In genomic region chr5:140346348-140347221, GRCh38 we compare ENCODE assay signal across 1 cellular context.
TF ChIP-seq lines count a peak whose summit lies in the region.

Gene HBEGF (minus strand): TSS chr5:140346603. CDS start chr5:140346328, 275 bp downstream.

TF ChIP-seq in K562, 482 proteins besides CTCF, POLR2A, EP300 and RAD21 (continued from another document and continues in another):
- TF ChIP-seq HBP1 (CRISPR knock-in tag; IDR thresholded peaks at IDR 0.05) (no peak), ZNF584 (CRISPR knock-in tag; IDR thresholded peaks at IDR 0.05; ENCODE audit: low read depth) (no peak), ZNF444 (CRISPR knock-in tag; IDR thresholded peaks at IDR 0.05) (no peak), IRF2 (CRISPR knock-in tag; IDR thresholded peaks at IDR 0.05) (no peak), ZNF707 (CRISPR knock-in tag; conservative IDR thresholded peaks at IDR 0.05) (no peak), DMBX1 (CRISPR knock-in tag; IDR thresholded peaks at IDR 0.05; ENCODE audit: borderline replicate concordance) (no peak), ZNF395 (CRISPR knock-in tag; IDR thresholded peaks at IDR 0.05) (no peak), HINFP (tag; conservative IDR thresholded peaks at IDR 0.05; ENCODE audit: low read depth) (no peak), NR4A1 (CRISPR knock-in tag; IDR thresholded peaks at IDR 0.05) (no peak), NR4A1 (tag; IDR thresholded peaks at IDR 0.05) (no peak), SNIP1 (IDR thresholded peaks at IDR 0.05; ENCODE audit: low read depth) (no peak), SMAD1 (IDR thresholded peaks at IDR 0.05; ENCODE audit: low read depth, low read length, partially characterized antibody) (no peak), SIN3A (IDR thresholded peaks at IDR 0.05; ENCODE audit: borderline replicate concordance in 2 of 2, control insufficient read depth in 1 of 2, low read depth in 2 of 2, low read length in 2 of 2) (no peak; a peak in 1 of 4 replicates), ETV6 (IDR thresholded peaks at IDR 0.05; ENCODE audit: borderline replicate concordance in 1 of 2, low read depth in 2 of 2, low read length in 1 of 2) (no peak), ETV6 (CRISPR knock-in tag; IDR thresholded peaks at IDR 0.05; ENCODE audit: borderline replicate concordance) (no peak), ZEB2 (IDR thresholded peaks at IDR 0.05) (no peak), MCM2 (IDR thresholded peaks at IDR 0.05; ENCODE audit: low read depth) (no peak), RB1 (IDR thresholded peaks at IDR 0.05; ENCODE audit: low read depth) (peak; percentile 85), KHSRP (IDR thresholded peaks at IDR 0.05) (no peak), ZNF146 (CRISPR knock-in tag; IDR thresholded peaks at IDR 0.05; ENCODE audit: unreplicated experiment) (no peak), ARID4B (CRISPR knock-in tag; IDR thresholded peaks at IDR 0.05) (no peak), PTBP1 (IDR thresholded peaks at IDR 0.05; ENCODE audit: low read depth, low read length) (no peak), ZNF830 (CRISPR knock-in tag; IDR thresholded peaks at IDR 0.05) (no peak), ZBED1 (IDR thresholded peaks at IDR 0.05) (no peak), THAP12 (CRISPR knock-in tag; IDR thresholded peaks at IDR 0.05) (0 out of 2 replicates have a peak, but pooled peaks have one; percentile 34), TCF7 (IDR thresholded peaks at IDR 0.05; ENCODE audit: borderline replicate concordance) (no peak), CBFB (CRISPR knock-in tag; IDR thresholded peaks at IDR 0.05) (no peak), POLR3A (IDR thresholded peaks at IDR 0.05; ENCODE audit: borderline replicate concordance, extremely low read depth, insufficient read depth, insufficient read length) (no peak), RBM14 (IDR thresholded peaks at IDR 0.05; ENCODE audit: borderline replicate concordance, insufficient read depth, low read depth, low read length) (no peak), SIX5 (IDR thresholded peaks at IDR 0.05; ENCODE audit: borderline replicate concordance in 1 of 2, insufficient read depth in 1 of 2, low read depth in 1 of 2, low read length in 2 of 2) (no peak), E2F5 (CRISPR knock-in tag; IDR thresholded peaks at IDR 0.05) (no peak), MYC (IDR thresholded peaks at IDR 0.05; ENCODE audit: low read depth, low read length) (peak; percentile 46; the same call in 1 of the 2 replicates), MYC (CRISPR knock-in tag; IDR thresholded peaks at IDR 0.05; ENCODE audit: borderline replicate concordance, low read depth) (no peak), ZNF277 (CRISPR knock-in tag; IDR thresholded peaks at IDR 0.05; ENCODE audit: borderline replicate concordance) (no peak), LARP7 (IDR thresholded peaks at IDR 0.05) (no peak), ETV5 (CRISPR knock-in tag; IDR thresholded peaks at IDR 0.05; ENCODE audit: low read depth) (no peak), AFF4 (CRISPR knock-in tag; IDR thresholded peaks at IDR 0.05) (no peak), ILK (tag; IDR thresholded peaks at IDR 0.05; ENCODE audit: borderline replicate concordance, low read depth) (no peak), TBL1XR1 (IDR thresholded peaks at IDR 0.05; ENCODE audit: low read length in 2 of 2) (no peak), NR2F6 (CRISPR knock-in tag; IDR thresholded peaks at IDR 0.05) (no peak), ZNF24 (IDR thresholded peaks at IDR 0.05) (no peak), PYGO2 (tag; IDR thresholded peaks at IDR 0.05) (no peak), CBX5 (IDR thresholded peaks at IDR 0.05; ENCODE audit: borderline replicate concordance, low read depth) (no peak), CXXC5 (CRISPR knock-in tag; IDR thresholded peaks at IDR 0.05) (peak; percentile 77), ZBTB17 (CRISPR knock-in tag; IDR thresholded peaks at IDR 0.05) (no peak), ATF7 (IDR thresholded peaks at IDR 0.05) (peak; percentile 62; the same call in 1 of the 2 replicates), SMARCE1 (IDR thresholded peaks at IDR 0.05) (no peak), NFE2 (IDR thresholded peaks at IDR 0.05; ENCODE audit: low read depth) (no peak; the same call in 1 of the 2 replicates)
